Comparison of ENCODE assay signal across 15 cellular contexts in the genomic region with DNA sequence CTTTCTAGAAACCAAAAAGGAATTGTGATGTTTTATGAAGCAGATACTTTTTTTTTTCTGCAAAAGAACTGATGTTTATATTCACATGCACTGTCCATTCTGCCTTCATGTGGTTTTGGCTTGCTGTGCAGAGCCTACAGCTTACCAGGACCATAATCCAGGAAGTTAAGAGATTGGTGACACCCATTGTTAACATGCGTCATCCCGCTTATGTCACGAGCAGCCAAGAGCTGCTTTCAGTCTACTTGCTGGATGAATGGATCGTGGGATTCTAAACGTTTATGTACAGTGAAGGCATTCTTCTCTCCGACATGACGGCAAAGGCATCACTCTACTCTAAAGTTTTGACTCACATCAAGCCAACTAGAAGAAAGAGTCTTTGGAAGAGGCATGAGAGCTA.
DNase-seq lines count a peak whose midpoint lies in the region.
"Had no signal": no experiment of that assay in that cellular context is flagged by ENCODE, and none has a peak within 500 bp of the region (broad histone marks: within the 10 kb centered on the region; RNA-seq: fewer than 3 reads in every experiment).

No MANE protein-coding gene starts in this region.

- DNase-seq in A172 (ENCODE audit: low spot score) (peak; percentile 0), HT1080 (ENCODE audit: low read depth) (peak; percentile 72), NCI-H460 (ENCODE audit: extremely low read depth, low read depth) (peak; percentile 54), amniotic stem cell (lab: John Stamatoyannopoulos, UW) (peak; percentile 9), T-helper 2 cell (no peak), inferior parietal cortex (ENCODE audit: extremely low spot score) (no peak), GM19240 (ENCODE audit: insufficient read length, low spot score) (no peak), SHP77 (lab: John Stamatoyannopoulos, UW) (no peak)
- DNase-seq: CD8-positive, alpha-beta T cell; COR-L47; DMS 273 treated with DMSO at 0.1 percent for 48 hours; DMS53; DND-41; H7; HFFc6 had no signal

Comparison
In these comparisons a context has a peak if more than half of its experiments do, and no peak if none do; other contexts are left out.
1. DNase-seq: peak in A172 (single experiment), HT1080 (single experiment), NCI-H460 (single experiment) and amniotic stem cell (single experiment); none in T-helper 2 cell (0 of 5), inferior parietal cortex (single experiment), GM19240 (single experiment) and SHP77 (0 of 2).